27 cellular contexts compared by ENCODE assay signal in genomic region chr5:16050414-16050813, GRCh38.
"Had no signal": no experiment of that assay in that cellular context is flagged by ENCODE, and none has a peak within 500 bp of the region (broad histone marks: within the 10 kb centered on the region; RNA-seq: fewer than 3 reads in every experiment).

No MANE protein-coding gene starts in this region.

- H3K9me3 ChIP-seq: ascending aorta had no signal

- H3K27me3 ChIP-seq: ascending aorta, cardiac muscle cell had no signal

- DNase-seq: activated B cell treated with CpG ODN at 0.5 μM for 24 hours; activated CD4-positive, alpha-beta T cell treated with anti-CD3 and anti-CD28 coated beads for 4 hours; activated CD4-positive, alpha-beta T cell treated with anti-CD3 and anti-CD28 coated beads, Interleukin-2, amount 10 ng/mL, durations not matched to agents 24 days and 14 days; activated CD4-positive, alpha-beta T cell treated with anti-CD3 and anti-CD28 coated beads, Interleukin-2, amount 50 U/mL, for 48 hours; activated CD4-positive, CD25-positive, alpha-beta regulatory T cell treated with anti-CD3 and anti-CD28 coated beads, Interleukin-2, amount 50 U/mL, for 72 hours; activated CD8-positive, alpha-beta memory T cell treated with anti-CD3 and anti-CD28 coated beads, Interleukin-2, amount 50 U/mL, for 4 hours; activated CD8-positive, alpha-beta T cell treated with anti-CD3 and anti-CD28 coated beads for 36 hours; activated effector memory CD4-positive, alpha-beta T cell treated with Interleukin-2 at 50 U/mL for 16 hours; activated gamma-delta T cell; activated naive CD4-positive, alpha-beta T cell treated with anti-CD3 and anti-CD28 coated beads, Interleukin-2, amount 10 ng/mL, durations not matched to agents 7 days and 5 days; activated naive CD4-positive, alpha-beta T cell treated with Interleukin-2 at 50 U/mL for 16 hours; activated naive CD8-positive, alpha-beta T cell treated with anti-CD3 and anti-CD28 coated beads, Interleukin-2, amount 10 ng/mL, durations not matched to agents 7 days and 5 days; activated naive CD8-positive, alpha-beta T cell treated with anti-CD3 and anti-CD28 coated beads, Interleukin-2, amount 50 U/mL, for 24 hours; activated T-cell treated with anti-CD3 and anti-CD28 coated beads for 4 hours; activated T-cell treated with anti-CD3 and anti-CD28 coated beads, Interleukin-2, amount 50 U/mL, for 1 hour; activated T-cell treated with anti-CD3 and anti-CD28 coated beads, Interleukin-2, amount 50 U/mL, for 4 hours; amygdala; anterior cingulate cortex; caudate nucleus; cerebellar nuclear complex; T-helper 1 cell; T-helper 2 cell; T-helper 9 cell had no signal

- H3K27ac ChIP-seq: ascending aorta, cardiac muscle cell, VCaP had no signal

- ATAC-seq: activated CD8-positive, alpha-beta T cell treated with anti-CD3 and anti-CD28 coated beads for 36 hours; activated naive CD8-positive, alpha-beta T cell treated with anti-CD3 and anti-CD28 coated beads, Interleukin-2, amount 50 U/mL, for 24 hours; activated T-cell treated with anti-CD3 and anti-CD28 coated beads, Interleukin-2, amount 50 U/mL, for 4 hours had no signal

- H3K36me3 ChIP-seq: ascending aorta, cardiac muscle cell had no signal

- H3K4me1 ChIP-seq: ascending aorta had no signal

- FAIRE-seq: TTC549 had no signal

- H3K4me3 ChIP-seq: ascending aorta, cardiac muscle cell had no signal
